ENCODE assay signal across 1 cellular context in the genomic region with DNA sequence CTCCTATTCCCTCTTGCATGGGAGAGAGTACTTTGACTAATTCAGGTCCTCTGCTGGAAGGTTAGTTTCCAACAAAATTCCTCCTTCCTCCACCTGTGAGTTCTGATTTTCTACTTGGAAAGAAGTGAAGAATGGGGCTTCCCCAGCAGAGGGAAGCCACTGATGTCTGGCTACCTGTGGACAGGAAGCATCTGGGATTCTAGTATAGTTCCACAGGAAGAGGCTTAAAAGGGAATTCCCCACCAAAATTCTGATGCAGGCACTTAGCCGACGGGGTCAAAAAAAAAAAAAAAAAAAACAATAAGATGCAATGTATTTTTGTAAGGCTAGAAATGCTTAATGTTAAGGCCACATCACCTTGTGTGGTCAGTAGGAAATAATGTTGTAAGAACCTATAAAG.
TF ChIP-seq lines count a peak whose summit lies in the region.

No MANE protein-coding gene starts in this region.

TF ChIP-seq in endothelial cell of umbilical vein, 7 proteins besides CTCF, POLR2A, EP300 and RAD21:
- no peak for TF ChIP-seq MYC (IDR thresholded peaks at IDR 0.05; ENCODE audit: low read depth, low read length)
- TF ChIP-seq FOS (IDR thresholded peaks at IDR 0.05; ENCODE audit: borderline replicate concordance, insufficient read depth, low read length) = no peak
- TF ChIP-seq EZH2 (IDR thresholded peaks at IDR 0.05; ENCODE audit: borderline replicate concordance, low read depth, low read length, severe bottlenecking) = no peak
- no peak for TF ChIP-seq JUN (IDR thresholded peaks at IDR 0.05; ENCODE audit: borderline replicate concordance, insufficient read depth, insufficient read length, low read depth)
- TF ChIP-seq MAX (IDR thresholded peaks at IDR 0.05; ENCODE audit: insufficient read depth, insufficient read length) = no peak
- TF ChIP-seq POLR2AphosphoS5 (IDR thresholded peaks at IDR 0.05; ENCODE audit: insufficient read depth, low read depth, low read length) = no peak
- no peak for TF ChIP-seq GATA2 (IDR thresholded peaks at IDR 0.05; ENCODE audit: insufficient read depth, insufficient read length, low read depth, low read length)
TF ChIP-seq in endothelial cell of umbilical vein: peak in this region for 0.
